ENCODE assay signal across 16 cellular contexts in the genomic region with DNA sequence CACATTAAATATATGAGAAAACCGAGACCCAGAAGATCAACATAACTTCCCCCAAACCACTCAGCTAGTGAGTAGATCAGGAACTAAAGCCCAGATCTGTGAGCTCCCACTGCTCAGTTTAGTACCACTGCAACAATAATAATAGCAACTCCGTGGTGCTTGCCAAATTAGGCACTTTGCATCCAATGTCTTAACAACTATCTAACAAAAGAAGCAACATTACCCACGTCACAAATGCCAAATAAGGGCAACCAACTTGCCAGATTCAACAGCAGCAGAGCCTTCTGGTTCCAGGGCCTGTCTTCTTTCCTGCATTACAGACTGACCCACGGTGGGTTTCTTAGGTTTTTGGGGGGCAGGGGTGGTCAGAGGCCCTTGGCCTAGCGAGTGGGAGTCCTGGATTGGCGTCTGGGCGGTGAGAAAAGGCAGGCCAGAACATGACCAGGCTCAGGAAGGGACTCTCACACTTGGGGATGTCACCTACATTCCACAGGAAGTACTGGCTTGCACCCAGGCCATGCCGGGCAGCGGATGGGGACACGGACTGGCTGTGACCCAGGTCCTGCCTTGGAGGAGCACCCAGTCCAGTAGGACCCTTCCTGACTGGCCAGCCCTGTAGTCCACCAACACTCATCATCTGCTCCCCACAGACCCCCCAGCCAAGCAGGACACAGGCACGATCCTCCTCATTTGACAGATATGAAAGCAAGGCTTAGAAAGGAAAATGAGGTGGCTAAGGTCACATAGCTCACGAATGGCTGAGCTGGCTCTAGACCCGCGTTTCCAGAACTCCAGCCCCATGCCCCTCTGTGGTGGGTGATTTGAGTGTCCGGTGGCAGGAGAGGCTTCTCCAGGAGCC. TPM values are rescaled to one million over a fixed set of nuclear protein-coding genes. Genes with fewer than 3 reads are reported as not detected.
"Had no signal": no experiment of that assay in that cellular context is flagged by ENCODE, and none has a peak within 500 bp of the region (broad histone marks: within the 10 kb centered on the region; RNA-seq: fewer than 3 reads in every experiment).

No MANE protein-coding gene starts in this region.

- ATAC-seq: activated T-cell treated with anti-CD3 and anti-CD28 coated beads, Interleukin-2, amount 50 U/mL, for 72 hours; natural killer cell treated with Interleukin-12 subunit alpha and Interleukin-12 subunit beta and Interleukin-15 and Interleukin-18, amount 100 ng/mL, for 72 hours; stimulated activated naive CD8-positive, alpha-beta T cell treated with anti-CD3 and anti-CD28 coated beads, Interleukin-15, Interleukin-2, amounts not matched to agents 100 U/mL and 50 U/mL, for 24 hours; upper lobe of right lung had no signal

- H3K27ac ChIP-seq: upper lobe of right lung, VCaP had no signal

- H3K36me3 Mint-ChIP-seq: natural killer cell treated with Interleukin-12 subunit alpha and Interleukin-12 subunit beta and Interleukin-15 and Interleukin-18, amount 100 ng/mL, for 72 hours had no signal

- H3K9me3 ChIP-seq: breast epithelium, upper lobe of right lung had no signal

- DNase-seq: activated CD4-positive, alpha-beta T cell treated with anti-CD3 and anti-CD28 coated beads, Interleukin-2, amount 50 U/mL, for 48 hours; activated gamma-delta T cell treated with Interleukin-2 at 50 U/mL for 16 hours; activated naive CD8-positive, alpha-beta T cell treated with anti-CD3 and anti-CD28 coated beads for 36 hours; activated T-cell treated with anti-CD3 and anti-CD28 coated beads, Interleukin-2, amount 50 U/mL, for 72 hours; mesendoderm; occipital lobe; small intestine; stimulated activated CD4-positive, alpha-beta T cell treated with anti-CD3 and anti-CD28 coated beads, Interleukin-4, amount 100 ng/mL, for 24 hours; stimulated activated naive CD8-positive, alpha-beta T cell treated with anti-CD3 and anti-CD28 coated beads, Interleukin-15, Interleukin-2, amounts not matched to agents 100 U/mL and 50 U/mL, for 24 hours; upper lobe of right lung had no signal

- H3K4me3 Mint-ChIP-seq: activated naive CD8-positive, alpha-beta T cell treated with anti-CD3 and anti-CD28 coated beads for 36 hours; activated T-cell treated with anti-CD3 and anti-CD28 coated beads, Interleukin-2, amount 50 U/mL, for 72 hours; natural killer cell treated with Interleukin-12 subunit alpha and Interleukin-12 subunit beta and Interleukin-15 and Interleukin-18, amount 100 ng/mL, for 72 hours had no signal

- H3K27ac Mint-ChIP-seq: activated naive CD8-positive, alpha-beta T cell treated with anti-CD3 and anti-CD28 coated beads for 36 hours; activated T-cell treated with anti-CD3 and anti-CD28 coated beads, Interleukin-2, amount 50 U/mL, for 72 hours; natural killer cell treated with Interleukin-12 subunit alpha and Interleukin-12 subunit beta and Interleukin-15 and Interleukin-18, amount 100 ng/mL, for 72 hours; progenitor cell of endocrine pancreas had no signal

- H3K36me3 ChIP-seq: breast epithelium, upper lobe of right lung had no signal

- H3K4me3 ChIP-seq: breast epithelium, upper lobe of right lung had no signal

- H3K9me3 Mint-ChIP-seq: activated naive CD8-positive, alpha-beta T cell treated with anti-CD3 and anti-CD28 coated beads for 36 hours; activated T-cell treated with anti-CD3 and anti-CD28 coated beads, Interleukin-2, amount 50 U/mL, for 72 hours; natural killer cell treated with Interleukin-12 subunit alpha and Interleukin-12 subunit beta and Interleukin-15 and Interleukin-18, amount 100 ng/mL, for 72 hours had no signal

RNA-seq across cellular contexts. Expression of gene HCRTR1, which starts 4.6 kb away (rescaled TPM):
- total RNA-seq: activated naive CD8-positive, alpha-beta T cell treated with anti-CD3 and anti-CD28 coated beads for 36 hours; activated T-cell treated with anti-CD3 and anti-CD28 coated beads, Interleukin-2, amount 50 U/mL, for 72 hours; breast epithelium; kidney epithelial cell; natural killer cell treated with Interleukin-12 subunit alpha and Interleukin-12 subunit beta and Interleukin-15 and Interleukin-18, amount 100 ng/mL, for 72 hours; progenitor cell of endocrine pancreas; T-helper 1 cell treated with Interleukin-12 subunit alpha and Interleukin-12 subunit beta and Interleukin-4 antibody, amounts not matched to agents 30 ng/mL and 1 ng/mL, for 36 hours; upper lobe of right lung had no signal

RNA-seq across cellular contexts. Expression of gene TINAGL1, which starts 45.8 kb away (rescaled TPM):
- total RNA-seq: activated naive CD8-positive, alpha-beta T cell treated with anti-CD3 and anti-CD28 coated beads for 36 hours; activated T-cell treated with anti-CD3 and anti-CD28 coated beads, Interleukin-2, amount 50 U/mL, for 72 hours; natural killer cell treated with Interleukin-12 subunit alpha and Interleukin-12 subunit beta and Interleukin-15 and Interleukin-18, amount 100 ng/mL, for 72 hours; T-helper 1 cell treated with Interleukin-12 subunit alpha and Interleukin-12 subunit beta and Interleukin-4 antibody, amounts not matched to agents 30 ng/mL and 1 ng/mL, for 36 hours had no signal
